ENCODE assay signal across 24 cellular contexts in the genomic region with DNA sequence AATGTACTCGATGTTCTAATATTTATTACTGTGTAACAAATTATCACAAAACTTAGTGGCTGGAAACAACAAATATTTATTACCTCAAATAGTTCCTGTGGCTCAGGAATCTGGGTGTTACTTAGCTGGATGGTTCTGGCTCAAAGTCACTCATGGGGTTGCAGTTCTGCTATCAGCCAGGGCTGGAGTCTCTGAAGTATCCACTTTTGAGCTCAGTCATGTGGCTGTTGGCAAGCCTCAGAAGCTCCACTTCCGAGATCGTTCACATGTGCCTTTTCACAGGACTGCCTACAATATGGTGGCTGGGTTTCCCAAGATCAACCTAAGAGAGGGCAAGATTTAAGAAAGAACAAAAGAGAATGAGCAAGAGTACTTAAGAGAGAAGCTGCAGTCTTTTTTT.
"Had no signal": no experiment of that assay in that cellular context is flagged by ENCODE, and none has a peak within 500 bp of the region (broad histone marks: within the 10 kb centered on the region; RNA-seq: fewer than 3 reads in every experiment).

No MANE protein-coding gene starts in this region.

- H3K4me3 Mint-ChIP-seq: effector memory CD8-positive, alpha-beta T cell; immature natural killer cell; memory B cell; natural killer cell; stimulated activated naive B cell treated with anti-CD40 and anti-IgM and Interleukin-4, amounts not matched to agents 10 μg/mL and 1 μg/mL and 100 μg/mL, for 72 hours; stimulated activated naive CD8-positive, alpha-beta T cell treated with anti-CD3 and anti-CD28 coated beads, Interleukin-15, Interleukin-2, amounts not matched to agents 100 ng/mL and 50 ng/mL, for 24 hours had no signal

- DNase-seq: dermis blood vessel endothelial cell; effector memory CD8-positive, alpha-beta T cell; erythroblast; esophagus squamous epithelium; hypothalamus; immature natural killer cell; natural killer cell; occipital lobe; ovary; posterior cingulate gyrus; psoas muscle; right cardiac atrium; stimulated activated CD4-positive, alpha-beta T cell treated with anti-CD3 and anti-CD28 coated beads, Interleukin-15, amount 100 ng/mL, for 24 hours; stimulated activated CD4-positive, alpha-beta T cell treated with anti-CD3 and anti-CD28 coated beads, Interleukin-2, amount 100 ng/mL, for 48 hours; stimulated activated naive B cell treated with anti-CD40 and anti-IgM and Interleukin-4, amounts not matched to agents 10 μg/mL and 1 μg/mL and 100 μg/mL, for 72 hours; trophoblast cell had no signal

- H3K4me1 Mint-ChIP-seq: immature natural killer cell, memory B cell, natural killer cell had no signal

- H3K36me3 ChIP-seq: esophagus squamous epithelium, ovary had no signal

- H3K27ac ChIP-seq: coronary artery, esophagus squamous epithelium, ovary, psoas muscle, skin epidermis had no signal

- H3K9me3 Mint-ChIP-seq: effector memory CD8-positive, alpha-beta T cell; memory B cell; natural killer cell; stimulated activated naive B cell treated with anti-CD40 and anti-IgM and Interleukin-4, amounts not matched to agents 10 μg/mL and 1 μg/mL and 100 μg/mL, for 72 hours; stimulated activated naive CD8-positive, alpha-beta T cell treated with anti-CD3 and anti-CD28 coated beads, Interleukin-15, Interleukin-2, amounts not matched to agents 100 ng/mL and 50 ng/mL, for 24 hours had no signal

- FAIRE-seq: endometrium, frontal cortex, keratinocyte had no signal

- H3K9me3 ChIP-seq: esophagus squamous epithelium, ovary, psoas muscle had no signal

- H3K27ac Mint-ChIP-seq: effector memory CD8-positive, alpha-beta T cell; immature natural killer cell; memory B cell; natural killer cell; stimulated activated naive B cell treated with anti-CD40 and anti-IgM and Interleukin-4, amounts not matched to agents 10 μg/mL and 1 μg/mL and 100 μg/mL, for 72 hours; stimulated activated naive CD8-positive, alpha-beta T cell treated with anti-CD3 and anti-CD28 coated beads, Interleukin-15, Interleukin-2, amounts not matched to agents 100 ng/mL and 50 ng/mL, for 24 hours had no signal

- ATAC-seq: effector memory CD8-positive, alpha-beta T cell; natural killer cell; psoas muscle; right cardiac atrium; stimulated activated naive B cell treated with anti-CD40 and anti-IgM and Interleukin-4, amounts not matched to agents 10 μg/mL and 1 μg/mL and 100 μg/mL, for 72 hours had no signal

- H3K4me3 ChIP-seq: coronary artery, esophagus squamous epithelium, lung, ovary, psoas muscle, skin epidermis had no signal

- H3K36me3 Mint-ChIP-seq: immature natural killer cell; memory B cell; natural killer cell; stimulated activated naive B cell treated with anti-CD40 and anti-IgM and Interleukin-4, amounts not matched to agents 10 μg/mL and 1 μg/mL and 100 μg/mL, for 72 hours had no signal

- H3K4me1 ChIP-seq: esophagus squamous epithelium, psoas muscle had no signal

- H3K27me3 ChIP-seq: esophagus squamous epithelium, ovary had no signal
